ENCODE assay signal across 18 cellular contexts in the genomic region with DNA sequence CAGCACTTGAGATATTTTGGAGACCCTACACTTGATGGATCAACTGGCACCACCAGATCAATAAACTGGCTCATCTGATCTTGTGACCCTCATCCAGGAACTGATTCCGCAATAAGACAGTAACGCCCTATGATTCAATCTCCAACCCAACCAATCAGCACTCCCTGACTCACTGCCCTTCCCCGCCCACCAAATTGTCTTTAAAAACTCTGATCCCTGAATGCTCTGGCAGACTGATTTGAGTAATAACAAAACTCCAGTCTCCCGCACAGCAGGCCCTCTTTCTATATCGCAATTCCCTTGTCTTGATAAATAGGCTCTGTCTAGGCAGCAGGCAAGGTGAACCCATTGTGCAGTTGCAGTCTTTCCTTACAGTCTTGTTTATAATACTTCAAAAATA.
"Had no signal": no experiment of that assay in that cellular context is flagged by ENCODE, and none has a peak within 500 bp of the region (broad histone marks: within the 10 kb centered on the region; RNA-seq: fewer than 3 reads in every experiment).

No MANE protein-coding gene starts in this region.

- H3K4me3 ChIP-seq: esophagus muscularis mucosa, tibial artery had no signal

- H3K27ac ChIP-seq: esophagus muscularis mucosa, tibial artery had no signal

- H3K36me3 ChIP-seq: esophagus muscularis mucosa, tibial artery had no signal

- H3K27me3 ChIP-seq: esophagus muscularis mucosa, tibial artery had no signal

- FAIRE-seq: colon, endometrium, urothelium cell line had no signal

- DNase-seq: activated CD4-positive, alpha-beta T cell treated with anti-CD3 and anti-CD28 coated beads for 4 hours; activated CD8-positive, alpha-beta T cell treated with anti-CD3 and anti-CD28 coated beads for 36 hours; activated effector memory CD4-positive, alpha-beta T cell treated with Interleukin-2 at 50 U/mL for 16 hours; activated naive CD4-positive, alpha-beta T cell treated with anti-CD3 and anti-CD28 coated beads, Interleukin-2, amount 50 U/mL, for 16 hours; activated T-cell treated with anti-CD3 and anti-CD28 coated beads, Interleukin-2, amount 50 U/mL, for 4 hours; glutamatergic neuron; mesenchymal stem cell; natural killer cell; nucleus accumbens; posterior cingulate gyrus; stimulated activated CD4-positive, alpha-beta T cell treated with anti-CD3 and anti-CD28 coated beads, Interleukin-2, amount 100 ng/mL, for 48 hours; stimulated activated naive B cell treated with anti-CD40 and anti-IgM and Interleukin-4, amounts not matched to agents 10 μg/mL and 1 μg/mL and 100 μg/mL, for 72 hours; T-helper 2 cell; tibial artery had no signal

- H3K4me1 ChIP-seq: esophagus muscularis mucosa, tibial artery had no signal

- H3K9me3 ChIP-seq: esophagus muscularis mucosa, tibial artery had no signal

- ATAC-seq: activated CD8-positive, alpha-beta T cell treated with anti-CD3 and anti-CD28 coated beads for 36 hours; activated T-cell treated with anti-CD3 and anti-CD28 coated beads, Interleukin-2, amount 50 U/mL, for 4 hours; natural killer cell; stimulated activated naive B cell treated with anti-CD40 and anti-IgM and Interleukin-4, amounts not matched to agents 10 μg/mL and 1 μg/mL and 100 μg/mL, for 72 hours had no signal
